In genomic region chr4:77990904-77991358, GRCh38 we compare ENCODE assay signal across 36 cellular contexts.
"Had no signal": no experiment of that assay in that cellular context is flagged by ENCODE, and none has a peak within 500 bp of the region (broad histone marks: within the 10 kb centered on the region; RNA-seq: fewer than 3 reads in every experiment).

No MANE protein-coding gene starts in this region.

- H3K9me3 Mint-ChIP-seq: naive thymus-derived CD8-positive, alpha-beta T cell; neural crest cell; stimulated activated memory B cell treated with anti-CD40 and anti-IgM and Interleukin-4, amounts not matched to agents 10 μg/mL and 1 μg/mL and 100 μg/mL, for 72 hours had no signal

- H3K4me3 ChIP-seq: body of pancreas, cardiac muscle cell, colonic mucosa, hepatocyte, pancreas, prostate gland, smooth muscle cell, stomach, thyroid gland, upper lobe of right lung had no signal

- H3K27me3 ChIP-seq: body of pancreas, cardiac muscle cell, colonic mucosa, hepatocyte, pancreas, stomach, thyroid gland, upper lobe of right lung had no signal

- FAIRE-seq: endometrium, frontal cortex, pancreas had no signal

- H3K4me3 Mint-ChIP-seq: activated CD4-positive, alpha-beta T cell treated with anti-CD3 and anti-CD28 coated beads for 36 hours; activated CD8-positive, alpha-beta T cell treated with anti-CD3 and anti-CD28 coated beads, Interleukin-2, amount 10 ng/mL, durations not matched to agents 7 days and 5 days; activated T-cell treated with anti-CD3 and anti-CD28 coated beads, Interleukin-2, amount 50 U/mL, for 72 hours; mesothelial cell of epicardium; naive thymus-derived CD8-positive, alpha-beta T cell; neural crest cell; stimulated activated memory B cell treated with anti-CD40 and anti-IgM and Interleukin-4, amounts not matched to agents 10 μg/mL and 1 μg/mL and 100 μg/mL, for 72 hours had no signal

- ATAC-seq: activated CD4-positive, alpha-beta T cell treated with anti-CD3 and anti-CD28 coated beads for 36 hours; activated CD8-positive, alpha-beta T cell treated with anti-CD3 and anti-CD28 coated beads, Interleukin-2, amount 10 ng/mL, durations not matched to agents 7 days and 5 days; activated naive CD4-positive, alpha-beta T cell treated with anti-CD3 and anti-CD28 coated beads, Interleukin-2, amount 50 U/mL, for 72 hours; activated T-cell treated with anti-CD3 and anti-CD28 coated beads, Interleukin-2, amount 50 U/mL, for 72 hours; body of pancreas; left cardiac atrium; naive thymus-derived CD8-positive, alpha-beta T cell; stimulated activated memory B cell treated with anti-CD40 and anti-IgM and Interleukin-4, amounts not matched to agents 10 μg/mL and 1 μg/mL and 100 μg/mL, for 72 hours; upper lobe of right lung had no signal

- H3K27ac ChIP-seq: body of pancreas, cardiac muscle cell, colonic mucosa, hepatocyte, pancreas, prostate gland, stomach, thyroid gland, upper lobe of right lung had no signal

- H3K27ac Mint-ChIP-seq: activated CD4-positive, alpha-beta T cell treated with anti-CD3 and anti-CD28 coated beads for 36 hours; activated CD8-positive, alpha-beta T cell treated with anti-CD3 and anti-CD28 coated beads, Interleukin-2, amount 10 ng/mL, durations not matched to agents 7 days and 5 days; activated naive CD4-positive, alpha-beta T cell treated with anti-CD3 and anti-CD28 coated beads, Interleukin-2, amount 50 U/mL, for 72 hours; activated T-cell treated with anti-CD3 and anti-CD28 coated beads, Interleukin-2, amount 50 U/mL, for 72 hours; mesothelial cell of epicardium; naive thymus-derived CD8-positive, alpha-beta T cell; stimulated activated memory B cell treated with anti-CD40 and anti-IgM and Interleukin-4, amounts not matched to agents 10 μg/mL and 1 μg/mL and 100 μg/mL, for 72 hours had no signal

- H3K36me3 ChIP-seq: cardiac muscle cell, colonic mucosa, pancreas, prostate gland, stomach, thyroid gland, upper lobe of right lung had no signal

- H3K4me1 Mint-ChIP-seq: activated CD4-positive, alpha-beta T cell treated with anti-CD3 and anti-CD28 coated beads for 36 hours; naive thymus-derived CD8-positive, alpha-beta T cell; stimulated activated memory B cell treated with anti-CD40 and anti-IgM and Interleukin-4, amounts not matched to agents 10 μg/mL and 1 μg/mL and 100 μg/mL, for 72 hours had no signal

- DNase-seq: activated CD4-positive, alpha-beta T cell treated with anti-CD3 and anti-CD28 coated beads for 36 hours; activated CD4-positive, CD25-positive, alpha-beta regulatory T cell; activated CD8-positive, alpha-beta T cell treated with anti-CD3 and anti-CD28 coated beads, Interleukin-2, amount 10 ng/mL, durations not matched to agents 7 days and 5 days; activated naive CD4-positive, alpha-beta T cell; activated T-cell treated with anti-CD3 and anti-CD28 coated beads for 4 hours; activated T-cell treated with anti-CD3 and anti-CD28 coated beads, Interleukin-2, amount 50 U/mL, for 72 hours; aorta; body of pancreas; cerebellar nuclear complex; colonic mucosa; effector CD8-positive, alpha-beta T cell; erythroblast; islet precursor cell; left cardiac atrium; mammary epithelial cell; naive thymus-derived CD8-positive, alpha-beta T cell; nucleus accumbens; pancreas; retina; stimulated activated CD4-positive, alpha-beta T cell treated with anti-CD3 and anti-CD28 coated beads, Interleukin-1b, Interleukin-23, amount 100 ng/mL, for 48 hours; stimulated activated CD4-positive, alpha-beta T cell treated with anti-CD3 and anti-CD28 coated beads, Interleukin-4, amount 100 ng/mL, for 4 hours; stimulated activated CD8-positive, alpha-beta memory T cell treated with anti-CD3 and anti-CD28 coated beads, Interleukin-4, amount 100 ng/mL, for 48 hours; stomach; T-helper 2 cell; thyroid gland; upper lobe of right lung had no signal

- H3K4me1 ChIP-seq: body of pancreas, colonic mucosa, pancreas, prostate gland, stomach, thyroid gland, upper lobe of right lung had no signal

- H3K36me3 Mint-ChIP-seq: activated naive CD4-positive, alpha-beta T cell treated with anti-CD3 and anti-CD28 coated beads, Interleukin-2, amount 50 U/mL, for 72 hours; mesothelial cell of epicardium; naive thymus-derived CD8-positive, alpha-beta T cell; stimulated activated memory B cell treated with anti-CD40 and anti-IgM and Interleukin-4, amounts not matched to agents 10 μg/mL and 1 μg/mL and 100 μg/mL, for 72 hours had no signal

- H3K9me3 ChIP-seq: body of pancreas, colonic mucosa, pancreas, prostate gland, stomach, thyroid gland, upper lobe of right lung had no signal
